8 cellular contexts compared by ENCODE assay signal in genomic region chr4:123856689-123857545, GRCh38.
DNase-seq lines count a peak whose midpoint lies in the region; ATAC-seq lines count a peak whose summit lies in the region.

No MANE protein-coding gene starts in this region.

- in situ Hi-C loops in G401 (cut with HindIII; ENCODE audit: low sequenced_read_pairs) = no loop called here

- DNase-seq in G401 (ENCODE audit: low spot score) (peak; percentile 64), SK-N-MC (ENCODE audit: low read depth, low spot score) (peak; percentile 61), glomerular visceral epithelial cell (ENCODE audit: extremely low spot score) (peak; percentile 24), pons (ENCODE audit: low spot score) (peak; percentile 55), D341Med (ENCODE audit: low spot score) (no peak), kidney glomerular epithelial cell (lab: John Stamatoyannopoulos, UW) (no peak)

- H3K36me3 ChIP-seq in SK-N-MC (ENCODE audit: insufficient read depth, low read length) = no peaks in the 10 kb centered on the region

- peak overlapping the region; percentile 95 for H3K27ac ChIP-seq in SK-N-MC

- ATAC-seq in GM19452 (IDR thresholded peaks at IDR 0.05; ENCODE audit: unreplicated experiment) (no peak), GM21737 (IDR thresholded peaks at IDR 0.05; ENCODE audit: unreplicated experiment) (no peak)

- H3K9me3 ChIP-seq in SK-N-MC (ENCODE audit: low read depth, low read length) = no peaks in the 10 kb centered on the region

- H3K4me3 ChIP-seq in SK-N-MC = peak overlapping the region; percentile 74

- peak overlapping the region; percentile 73 for H3K9ac ChIP-seq in SK-N-MC (ENCODE audit: insufficient read length)

Comparison
In these comparisons a context has a peak if more than half of its experiments do, and no peak if none do; other contexts are left out.
1. DNase-seq: peak in G401 (single experiment), SK-N-MC (single experiment), glomerular visceral epithelial cell (single experiment) and pons (single experiment); none in D341Med (single experiment) and kidney glomerular epithelial cell (single experiment).